In the genomic region with DNA sequence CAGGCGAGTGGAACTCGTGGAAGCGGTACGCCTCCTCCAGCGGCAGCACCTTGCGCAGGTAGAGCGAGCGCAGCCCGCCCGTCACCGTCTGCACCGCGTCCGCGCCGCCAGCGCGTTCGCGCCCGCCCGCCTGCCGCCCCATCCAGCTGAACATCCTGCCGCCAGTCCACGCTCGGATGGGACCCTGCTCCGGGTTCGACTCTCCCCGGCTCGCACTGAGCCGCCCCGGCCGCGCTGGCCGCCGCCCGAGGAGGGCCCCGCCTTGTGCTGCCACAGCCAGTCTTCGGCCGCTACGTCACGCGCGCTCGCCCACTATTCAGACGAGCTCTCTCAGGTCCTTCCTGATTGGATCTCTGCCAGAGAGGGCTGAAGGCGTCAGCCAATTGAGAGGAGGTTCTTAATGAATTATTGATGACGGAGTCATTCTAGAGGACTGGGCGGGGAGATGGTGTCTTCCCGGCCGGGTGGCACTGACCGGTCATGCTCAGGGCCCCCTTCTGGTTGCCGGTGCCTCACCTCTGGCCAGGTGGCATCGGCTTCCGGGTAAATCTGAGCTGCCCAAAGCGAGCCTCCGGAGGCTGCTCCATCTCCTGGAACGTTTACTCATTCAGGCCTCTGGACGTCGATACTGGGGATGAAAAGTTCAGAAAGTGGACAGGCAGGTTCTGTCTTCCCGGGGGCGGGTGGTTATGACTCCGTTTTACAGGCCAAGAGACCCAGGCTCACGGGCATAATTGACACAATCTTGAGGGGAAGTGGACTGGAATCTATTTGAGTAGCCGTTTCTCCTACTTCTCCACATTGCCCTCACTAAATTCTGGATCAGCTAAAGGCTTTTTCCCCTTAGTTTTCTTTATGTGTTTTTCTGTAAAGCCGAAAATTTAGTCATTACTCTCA, we compare ENCODE assay signal across 1 cellular context.
TF ChIP-seq lines count a peak whose summit lies in the region.

A gene (minus strand): TSS at position 217 of the 897 bp plus-strand sequence. CDS start 63 bp downstream, at position 154.

TF ChIP-seq in HepG2, 621 proteins besides CTCF, POLR2A, EP300 and RAD21 (continued from another document and continues in another):
- 0 out of 2 replicates have a peak, but pooled peaks have one; percentile 83 for TF ChIP-seq HOXA9 (CRISPR knock-in tag; IDR thresholded peaks at IDR 0.05; ENCODE audit: borderline replicate concordance)
- TF ChIP-seq FOSL2 (CRISPR knock-in tag; IDR thresholded peaks at IDR 0.05): peak; percentile 42; the same call in 1 of the 2 replicates
- no peak for TF ChIP-seq ARNT (IDR thresholded peaks at IDR 0.05)
- TF ChIP-seq HES4 (CRISPR knock-in tag; IDR thresholded peaks at IDR 0.05; ENCODE audit: borderline replicate concordance): no peak
- no peak for TF ChIP-seq PHF5A (CRISPR knock-in tag; IDR thresholded peaks at IDR 0.05; ENCODE audit: low read depth, unreplicated experiment)
- TF ChIP-seq ZBTB8A (CRISPR knock-in tag; IDR thresholded peaks at IDR 0.05; ENCODE audit: borderline replicate concordance, low read depth): peak; percentile 64; the same call in 1 of the 2 replicates
- TF ChIP-seq, protein P1, sequence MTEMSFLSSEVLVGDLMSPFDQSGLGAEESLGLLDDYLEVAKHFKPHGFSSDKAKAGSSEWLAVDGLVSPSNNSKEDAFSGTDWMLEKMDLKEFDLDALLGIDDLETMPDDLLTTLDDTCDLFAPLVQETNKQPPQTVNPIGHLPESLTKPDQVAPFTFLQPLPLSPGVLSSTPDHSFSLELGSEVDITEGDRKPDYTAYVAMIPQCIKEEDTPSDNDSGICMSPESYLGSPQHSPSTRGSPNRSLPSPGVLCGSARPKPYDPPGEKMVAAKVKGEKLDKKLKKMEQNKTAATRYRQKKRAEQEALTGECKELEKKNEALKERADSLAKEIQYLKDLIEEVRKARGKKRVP (CRISPR knock-in tag; IDR thresholded peaks at IDR 0.05): no peak
- TF ChIP-seq RBAK (CRISPR knock-in tag; IDR thresholded peaks at IDR 0.05): no peak
- no peak for TF ChIP-seq CCAR2 (optimal IDR thresholded peaks at IDR 0.05; ENCODE audit: low read depth, low read length)
- TF ChIP-seq RELA (CRISPR knock-in tag; IDR thresholded peaks at IDR 0.05): 0 out of 2 replicates have a peak, but pooled peaks have one; percentile 49
- no peak for TF ChIP-seq MTF2 (CRISPR knock-in tag; IDR thresholded peaks at IDR 0.05; ENCODE audit: borderline replicate concordance)
- TF ChIP-seq EZH2 (conservative IDR thresholded peaks at IDR 0.05; ENCODE audit: low read depth, low read length): no peak
- TF ChIP-seq TBX2 (CRISPR knock-in tag; IDR thresholded peaks at IDR 0.05; ENCODE audit: borderline replicate concordance): peak; percentile 35; the same call in 1 of the 2 replicates
- TF ChIP-seq ZNF747 (CRISPR knock-in tag; IDR thresholded peaks at IDR 0.05; ENCODE audit: borderline replicate concordance): peak; percentile 57; the same call in 1 of the 2 replicates
- TF ChIP-seq KDM1A (CRISPR knock-in tag; IDR thresholded peaks at IDR 0.05): no peak
- TF ChIP-seq CBFB (CRISPR knock-in tag; IDR thresholded peaks at IDR 0.05): peak; percentile 43; the same call in 1 of the 2 replicates
- TF ChIP-seq ZFY (CRISPR knock-in tag; IDR thresholded peaks at IDR 0.05): peak; percentile 53
- peak; percentile 42 for TF ChIP-seq IKZF4 (CRISPR knock-in tag; IDR thresholded peaks at IDR 0.05; ENCODE audit: borderline replicate concordance, low read depth, not compliant biosample characterization)
- TF ChIP-seq AHR (CRISPR knock-in tag; IDR thresholded peaks at IDR 0.05): peak; percentile 74
- no peak for TF ChIP-seq REL (CRISPR knock-in tag; conservative IDR thresholded peaks at IDR 0.05)
- TF ChIP-seq TOPORS (CRISPR knock-in tag; IDR thresholded peaks at IDR 0.05): no peak
- TF ChIP-seq ZNF629 (CRISPR knock-in tag; conservative IDR thresholded peaks at IDR 0.05): peak; percentile 26; the same call in 1 of the 2 replicates
- no peak for TF ChIP-seq ZNF567 (CRISPR knock-in tag; IDR thresholded peaks at IDR 0.05; ENCODE audit: borderline replicate concordance)
- no peak for TF ChIP-seq ZNF256 (CRISPR knock-in tag; conservative IDR thresholded peaks at IDR 0.05)
- TF ChIP-seq TOE1 (CRISPR knock-in tag; IDR thresholded peaks at IDR 0.05): no peak
- TF ChIP-seq, protein P2, sequence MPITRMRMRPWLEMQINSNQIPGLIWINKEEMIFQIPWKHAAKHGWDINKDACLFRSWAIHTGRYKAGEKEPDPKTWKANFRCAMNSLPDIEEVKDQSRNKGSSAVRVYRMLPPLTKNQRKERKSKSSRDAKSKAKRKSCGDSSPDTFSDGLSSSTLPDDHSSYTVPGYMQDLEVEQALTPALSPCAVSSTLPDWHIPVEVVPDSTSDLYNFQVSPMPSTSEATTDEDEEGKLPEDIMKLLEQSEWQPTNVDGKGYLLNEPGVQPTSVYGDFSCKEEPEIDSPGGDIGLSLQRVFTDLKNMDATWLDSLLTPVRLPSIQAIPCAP (CRISPR knock-in tag; IDR thresholded peaks at IDR 0.05; ENCODE audit: low read depth): no peak
- TF ChIP-seq GTF2F1 (IDR thresholded peaks at IDR 0.05; ENCODE audit: low read length): no peak
- no peak for TF ChIP-seq ZNF446 (CRISPR knock-in tag; IDR thresholded peaks at IDR 0.05)
- TF ChIP-seq, protein P3, sequence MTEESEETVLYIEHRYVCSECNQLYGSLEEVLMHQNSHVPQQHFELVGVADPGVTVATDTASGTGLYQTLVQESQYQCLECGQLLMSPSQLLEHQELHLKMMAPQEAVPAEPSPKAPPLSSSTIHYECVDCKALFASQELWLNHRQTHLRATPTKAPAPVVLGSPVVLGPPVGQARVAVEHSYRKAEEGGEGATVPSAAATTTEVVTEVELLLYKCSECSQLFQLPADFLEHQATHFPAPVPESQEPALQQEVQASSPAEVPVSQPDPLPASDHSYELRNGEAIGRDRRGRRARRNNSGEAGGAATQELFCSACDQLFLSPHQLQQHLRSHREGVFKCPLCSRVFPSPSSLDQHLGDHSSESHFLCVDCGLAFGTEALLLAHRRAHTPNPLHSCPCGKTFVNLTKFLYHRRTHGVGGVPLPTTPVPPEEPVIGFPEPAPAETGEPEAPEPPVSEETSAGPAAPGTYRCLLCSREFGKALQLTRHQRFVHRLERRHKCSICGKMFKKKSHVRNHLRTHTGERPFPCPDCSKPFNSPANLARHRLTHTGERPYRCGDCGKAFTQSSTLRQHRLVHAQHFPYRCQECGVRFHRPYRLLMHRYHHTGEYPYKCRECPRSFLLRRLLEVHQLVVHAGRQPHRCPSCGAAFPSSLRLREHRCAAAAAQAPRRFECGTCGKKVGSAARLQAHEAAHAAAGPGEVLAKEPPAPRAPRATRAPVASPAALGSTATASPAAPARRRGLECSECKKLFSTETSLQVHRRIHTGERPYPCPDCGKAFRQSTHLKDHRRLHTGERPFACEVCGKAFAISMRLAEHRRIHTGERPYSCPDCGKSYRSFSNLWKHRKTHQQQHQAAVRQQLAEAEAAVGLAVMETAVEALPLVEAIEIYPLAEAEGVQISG (CRISPR knock-in tag; IDR thresholded peaks at IDR 0.05): peak; percentile 56
- TF ChIP-seq, protein P4, sequence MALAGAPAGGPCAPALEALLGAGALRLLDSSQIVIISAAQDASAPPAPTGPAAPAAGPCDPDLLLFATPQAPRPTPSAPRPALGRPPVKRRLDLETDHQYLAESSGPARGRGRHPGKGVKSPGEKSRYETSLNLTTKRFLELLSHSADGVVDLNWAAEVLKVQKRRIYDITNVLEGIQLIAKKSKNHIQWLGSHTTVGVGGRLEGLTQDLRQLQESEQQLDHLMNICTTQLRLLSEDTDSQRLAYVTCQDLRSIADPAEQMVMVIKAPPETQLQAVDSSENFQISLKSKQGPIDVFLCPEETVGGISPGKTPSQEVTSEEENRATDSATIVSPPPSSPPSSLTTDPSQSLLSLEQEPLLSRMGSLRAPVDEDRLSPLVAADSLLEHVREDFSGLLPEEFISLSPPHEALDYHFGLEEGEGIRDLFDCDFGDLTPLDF (CRISPR knock-in tag; IDR thresholded peaks at IDR 0.05): no peak
- TF ChIP-seq WIZ (CRISPR knock-in tag; IDR thresholded peaks at IDR 0.05): no peak
- TF ChIP-seq, protein P5, sequence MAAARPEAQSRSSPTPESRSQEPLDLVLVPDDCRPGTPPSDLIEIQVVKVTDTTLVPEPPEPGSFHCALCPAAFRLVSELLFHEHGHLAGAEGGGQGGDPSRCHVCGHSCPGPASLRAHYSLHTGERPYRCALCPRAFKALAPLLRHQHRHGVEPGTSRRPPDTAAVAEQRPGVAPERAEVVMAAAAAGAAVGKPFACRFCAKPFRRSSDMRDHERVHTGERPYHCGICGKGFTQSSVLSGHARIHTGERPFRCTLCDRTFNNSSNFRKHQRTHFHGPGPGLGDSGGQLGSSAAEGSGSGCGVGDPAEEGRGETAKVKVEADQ (CRISPR knock-in tag; IDR thresholded peaks at IDR 0.05; ENCODE audit: borderline replicate concordance): peak; percentile 48; the same call in 1 of the 2 replicates
- 0 out of 2 replicates have a peak, but pooled peaks have one; percentile 51 for TF ChIP-seq ZNF34 (CRISPR knock-in tag; IDR thresholded peaks at IDR 0.05; ENCODE audit: borderline replicate concordance)
- TF ChIP-seq SNRNP70 (IDR thresholded peaks at IDR 0.05; ENCODE audit: low read depth, low read length): no peak
- TF ChIP-seq ZNF121 (CRISPR knock-in tag; IDR thresholded peaks at IDR 0.05): no peak
- TF ChIP-seq HOXA7 (CRISPR knock-in tag; IDR thresholded peaks at IDR 0.05): no peak
- no peak for TF ChIP-seq ZNF253 (CRISPR knock-in tag; IDR thresholded peaks at IDR 0.05; ENCODE audit: borderline replicate concordance)
- TF ChIP-seq, protein P6, sequence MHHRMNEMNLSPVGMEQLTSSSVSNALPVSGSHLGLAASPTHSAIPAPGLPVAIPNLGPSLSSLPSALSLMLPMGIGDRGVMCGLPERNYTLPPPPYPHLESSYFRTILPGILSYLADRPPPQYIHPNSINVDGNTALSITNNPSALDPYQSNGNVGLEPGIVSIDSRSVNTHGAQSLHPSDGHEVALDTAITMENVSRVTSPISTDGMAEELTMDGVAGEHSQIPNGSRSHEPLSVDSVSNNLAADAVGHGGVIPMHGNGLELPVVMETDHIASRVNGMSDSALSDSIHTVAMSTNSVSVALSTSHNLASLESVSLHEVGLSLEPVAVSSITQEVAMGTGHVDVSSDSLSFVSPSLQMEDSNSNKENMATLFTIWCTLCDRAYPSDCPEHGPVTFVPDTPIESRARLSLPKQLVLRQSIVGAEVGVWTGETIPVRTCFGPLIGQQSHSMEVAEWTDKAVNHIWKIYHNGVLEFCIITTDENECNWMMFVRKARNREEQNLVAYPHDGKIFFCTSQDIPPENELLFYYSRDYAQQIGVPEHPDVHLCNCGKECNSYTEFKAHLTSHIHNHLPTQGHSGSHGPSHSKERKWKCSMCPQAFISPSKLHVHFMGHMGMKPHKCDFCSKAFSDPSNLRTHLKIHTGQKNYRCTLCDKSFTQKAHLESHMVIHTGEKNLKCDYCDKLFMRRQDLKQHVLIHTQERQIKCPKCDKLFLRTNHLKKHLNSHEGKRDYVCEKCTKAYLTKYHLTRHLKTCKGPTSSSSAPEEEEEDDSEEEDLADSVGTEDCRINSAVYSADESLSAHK (CRISPR knock-in tag; IDR thresholded peaks at IDR 0.05; ENCODE audit: borderline replicate concordance): no peak
- no peak for TF ChIP-seq HMGA1 (CRISPR knock-in tag; conservative IDR thresholded peaks at IDR 0.05)
- TF ChIP-seq PHF20 (CRISPR knock-in tag; IDR thresholded peaks at IDR 0.05): peak; percentile 60; the same call in 1 of the 2 replicates
- no peak; the same call in 1 of the 2 replicates for TF ChIP-seq KDM3A (CRISPR knock-in tag; IDR thresholded peaks at IDR 0.05; ENCODE audit: low read depth)
- no peak for TF ChIP-seq MIER2 (CRISPR knock-in tag; IDR thresholded peaks at IDR 0.05)
- no peak for TF ChIP-seq SUZ12 (IDR thresholded peaks at IDR 0.05; ENCODE audit: low read depth, low read length)
- peak; percentile 74; the same call in 1 of the 2 replicates for TF ChIP-seq ZNF230 (CRISPR knock-in tag; IDR thresholded peaks at IDR 0.05)
- peak; percentile 26; the same call in 1 of the 2 replicates for TF ChIP-seq HDAC2 (CRISPR knock-in tag; IDR thresholded peaks at IDR 0.05)
- TF ChIP-seq, protein P7, sequence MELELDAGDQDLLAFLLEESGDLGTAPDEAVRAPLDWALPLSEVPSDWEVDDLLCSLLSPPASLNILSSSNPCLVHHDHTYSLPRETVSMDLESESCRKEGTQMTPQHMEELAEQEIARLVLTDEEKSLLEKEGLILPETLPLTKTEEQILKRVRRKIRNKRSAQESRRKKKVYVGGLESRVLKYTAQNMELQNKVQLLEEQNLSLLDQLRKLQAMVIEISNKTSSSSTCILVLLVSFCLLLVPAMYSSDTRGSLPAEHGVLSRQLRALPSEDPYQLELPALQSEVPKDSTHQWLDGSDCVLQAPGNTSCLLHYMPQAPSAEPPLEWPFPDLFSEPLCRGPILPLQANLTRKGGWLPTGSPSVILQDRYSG (CRISPR knock-in tag; IDR thresholded peaks at IDR 0.05): no peak
- TF ChIP-seq, protein P8, sequence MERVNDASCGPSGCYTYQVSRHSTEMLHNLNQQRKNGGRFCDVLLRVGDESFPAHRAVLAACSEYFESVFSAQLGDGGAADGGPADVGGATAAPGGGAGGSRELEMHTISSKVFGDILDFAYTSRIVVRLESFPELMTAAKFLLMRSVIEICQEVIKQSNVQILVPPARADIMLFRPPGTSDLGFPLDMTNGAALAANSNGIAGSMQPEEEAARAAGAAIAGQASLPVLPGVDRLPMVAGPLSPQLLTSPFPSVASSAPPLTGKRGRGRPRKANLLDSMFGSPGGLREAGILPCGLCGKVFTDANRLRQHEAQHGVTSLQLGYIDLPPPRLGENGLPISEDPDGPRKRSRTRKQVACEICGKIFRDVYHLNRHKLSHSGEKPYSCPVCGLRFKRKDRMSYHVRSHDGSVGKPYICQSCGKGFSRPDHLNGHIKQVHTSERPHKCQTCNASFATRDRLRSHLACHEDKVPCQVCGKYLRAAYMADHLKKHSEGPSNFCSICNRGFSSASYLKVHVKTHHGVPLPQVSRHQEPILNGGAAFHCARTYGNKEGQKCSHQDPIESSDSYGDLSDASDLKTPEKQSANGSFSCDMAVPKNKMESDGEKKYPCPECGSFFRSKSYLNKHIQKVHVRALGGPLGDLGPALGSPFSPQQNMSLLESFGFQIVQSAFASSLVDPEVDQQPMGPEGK (CRISPR knock-in tag; IDR thresholded peaks at IDR 0.05): no peak; the same call in 1 of the 2 replicates
- TF ChIP-seq BHLHE40 (IDR thresholded peaks at IDR 0.05; ENCODE audit: low read length): no peak
- no peak for TF ChIP-seq CENPT (CRISPR knock-in tag; IDR thresholded peaks at IDR 0.05; ENCODE audit: low read depth)
- TF ChIP-seq ZBTB3 (CRISPR knock-in tag; IDR thresholded peaks at IDR 0.05; ENCODE audit: borderline replicate concordance, low read depth): no peak
- peak; percentile 52 for TF ChIP-seq XRCC5 (optimal IDR thresholded peaks at IDR 0.05; ENCODE audit: low read length)
- no peak for TF ChIP-seq ONECUT2 (CRISPR knock-in tag; IDR thresholded peaks at IDR 0.05)
